In the genomic region with DNA sequence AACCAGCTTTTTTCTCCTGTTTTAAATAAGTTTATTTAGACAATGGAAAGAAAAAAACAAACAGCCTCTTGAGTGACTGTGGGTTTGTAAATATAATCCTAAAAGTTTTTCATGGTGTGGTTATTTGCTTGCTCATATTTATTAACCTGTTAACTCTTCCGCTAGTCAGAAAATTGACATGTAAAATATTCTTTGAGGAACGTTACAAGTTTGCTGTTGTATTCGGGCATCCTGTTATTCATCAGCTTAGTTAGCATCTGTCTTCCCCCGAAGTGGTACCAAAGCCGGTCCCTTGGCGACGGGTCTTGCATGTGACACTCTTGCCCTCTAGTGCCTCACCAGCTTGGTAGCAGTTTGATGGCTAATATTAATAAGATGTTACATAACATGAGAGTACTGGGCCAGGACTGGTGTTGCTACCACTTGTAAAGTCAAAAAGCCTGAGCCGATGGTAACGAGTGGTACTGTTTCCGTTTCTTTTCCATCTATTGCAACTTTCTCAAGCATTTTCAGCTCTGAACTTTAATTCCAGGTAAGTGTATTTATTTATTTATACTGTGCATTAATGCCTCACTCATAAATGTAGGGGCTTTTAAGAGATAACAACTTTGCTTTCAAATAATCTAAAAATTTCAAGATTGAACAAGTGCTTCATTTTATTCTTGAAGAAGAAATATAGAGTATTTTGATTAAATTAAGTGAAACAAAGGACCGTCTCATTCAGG, we compare ENCODE assay signal across 8 cellular contexts. TPM values are rescaled to one million over a fixed set of nuclear protein-coding genes. Genes with fewer than 3 reads are reported as not detected.
DNase-seq lines count a peak whose midpoint lies in the region; ATAC-seq and TF ChIP-seq lines count a peak whose summit lies in the region.

NDST3 (plus strand) TSS at position 426 of the 725 bp plus-strand sequence. CDS start 19,425 bp downstream, outside the sequence.

- peaks cover under 1% of the 10 kb centered on the region for H3K36me3 Mint-ChIP-seq in brain
- no peaks in the 10 kb centered on the region for H3K36me3 Mint-ChIP-seq in stimulated activated memory B cell treated with anti-CD40 and anti-IgM and Interleukin-4, amounts not matched to agents 10 μg/mL and 1 μg/mL and 100 μg/mL, for 72 hours

- H3K27ac Mint-ChIP-seq in brain: peak within 1 kb of the TSS; percentile 46 to 95 (median 87)
- no peak within 1 kb of the TSS for H3K27ac Mint-ChIP-seq in stimulated activated memory B cell treated with anti-CD40 and anti-IgM and Interleukin-4, amounts not matched to agents 10 μg/mL and 1 μg/mL and 100 μg/mL, for 72 hours

- peak; percentile 20 for DNase-seq in CD1c-positive myeloid dendritic cell (ENCODE audit: extremely low spot score)
- peak; percentile 63 for DNase-seq in HPDE6-E6E7 (ENCODE audit: extremely low spot score)
- DNase-seq in NOMO-1 treated with DMSO at 0.1 percent for 48 hours (lab: John Stamatoyannopoulos, UW; ENCODE audit: unreplicated experiment): peak; percentile 36
- peak; percentile 74 for DNase-seq in iPS-NIHi11 (ENCODE audit: low spot score)
- DNase-seq in NCI-H2029 (lab: John Stamatoyannopoulos, UW): no peak

- peak within 1 kb of the TSS; percentile 89 to 93 (median 92) for H3K4me3 Mint-ChIP-seq in brain
- H3K4me3 Mint-ChIP-seq in stimulated activated memory B cell treated with anti-CD40 and anti-IgM and Interleukin-4, amounts not matched to agents 10 μg/mL and 1 μg/mL and 100 μg/mL, for 72 hours: no peak within 1 kb of the TSS

- H3K9me3 Mint-ChIP-seq in brain: peaks cover 0 to 3% (median 0%) of the 10 kb centered on the region in 5 experiments
- no peaks in the 10 kb centered on the region for H3K9me3 Mint-ChIP-seq in stimulated activated memory B cell treated with anti-CD40 and anti-IgM and Interleukin-4, amounts not matched to agents 10 μg/mL and 1 μg/mL and 100 μg/mL, for 72 hours

- H3K27me3 Mint-ChIP-seq in brain: peaks cover 14% of the 10 kb centered on the region
- peaks cover 33% of the 10 kb centered on the region for H3K27me3 Mint-ChIP-seq in stimulated activated memory B cell treated with anti-CD40 and anti-IgM and Interleukin-4, amounts not matched to agents 10 μg/mL and 1 μg/mL and 100 μg/mL, for 72 hours

- ATAC-seq in GM18867 (IDR thresholded peaks at IDR 0.05; ENCODE audit: unreplicated experiment): peak; percentile 64
- ATAC-seq in stimulated activated memory B cell treated with anti-CD40 and anti-IgM and Interleukin-4, amounts not matched to agents 10 μg/mL and 1 μg/mL and 100 μg/mL, for 72 hours: peak; percentile 31

- H3K4me1 Mint-ChIP-seq in brain: peaks cover 26% of the 10 kb centered on the region
- H3K4me1 Mint-ChIP-seq in stimulated activated memory B cell treated with anti-CD40 and anti-IgM and Interleukin-4, amounts not matched to agents 10 μg/mL and 1 μg/mL and 100 μg/mL, for 72 hours: no peaks in the 10 kb centered on the region

- TF ChIP-seq CTCF in brain (conservative IDR thresholded peaks at IDR 0.05): peak; percentile 74 to 86

RNA-seq across cellular contexts. Expression of gene NDST3, which starts in this region (rescaled TPM):
- 0.17 TPM for polyA plus RNA-seq in brain (ENCODE audit: insufficient read depth, low read depth, low replicate concordance)
